Comparison of ENCODE assay signal across 22 cellular contexts in the genomic region with DNA sequence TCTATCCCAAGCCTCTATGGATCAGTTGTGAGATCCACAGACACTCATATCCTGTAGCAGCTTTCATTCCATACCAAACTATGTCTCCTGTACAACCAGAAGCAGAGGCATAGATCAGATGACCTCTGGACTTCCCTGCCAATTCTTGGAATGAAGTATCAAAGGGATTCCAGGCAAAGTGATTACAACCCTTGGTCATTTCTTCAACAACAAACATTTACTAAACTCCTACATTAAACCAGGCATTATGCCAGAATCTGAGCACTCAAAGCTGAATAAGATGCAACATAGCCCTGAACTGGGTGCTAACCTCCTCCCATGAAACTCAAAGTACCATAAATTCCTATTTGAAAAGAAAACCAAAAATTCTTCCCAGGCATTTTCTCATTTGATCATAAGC.
DNase-seq lines count a peak whose midpoint lies in the region; ATAC-seq, FAIRE-seq and TF ChIP-seq lines count a peak whose summit lies in the region.
"Had no signal": no experiment of that assay in that cellular context is flagged by ENCODE, and none has a peak within 500 bp of the region (broad histone marks: within the 10 kb centered on the region; RNA-seq: fewer than 3 reads in every experiment).

No MANE protein-coding gene starts in this region.

- H3K9ac ChIP-seq in Loucy (ENCODE audit: low read depth, low read length, poor library complexity, severe bottlenecking) = no peak overlapping the region
- no peak overlapping the region for H3K9ac ChIP-seq in endothelial cell of umbilical vein (replicated peaks; ENCODE audit: extremely low read depth, insufficient read depth, low read length)
- H3K9ac ChIP-seq: parathyroid adenoma had no signal

- H2AFZ ChIP-seq in Loucy (ENCODE audit: low read length) = no peak overlapping the region
- H2AFZ ChIP-seq in endothelial cell of umbilical vein (ENCODE audit: low read depth, low read length) = no peak overlapping the region
- H2AFZ ChIP-seq in osteoblast (ENCODE audit: low read length) = no peak overlapping the region
- H2AFZ ChIP-seq: parathyroid adenoma had no signal

- CTCF ChIA-PET in endothelial cell of umbilical vein (lab: Charles Lee) = interaction anchor here (1.1 to 1.5 kb wide), 3 partner anchors 10 to 34 kb away, joined by 3 to 4 read pairs (median 3); no protein-coding TSS in a partner anchor

- H3K27ac ChIP-seq in endothelial cell of umbilical vein (ENCODE audit: insufficient read depth, low read depth, low read length) (no peak overlapping the region), osteoblast (ENCODE audit: low read depth, low read length) (no peak overlapping the region), adrenal gland (no peak overlapping the region)
- H3K27ac ChIP-seq: parathyroid adenoma, transverse colon had no signal

- no peaks in the 10 kb centered on the region for H3K79me2 ChIP-seq in Loucy (ENCODE audit: insufficient read depth, low read length)
- H3K79me2 ChIP-seq in endothelial cell of umbilical vein (ENCODE audit: control insufficient read depth, insufficient read depth, low read length) = no peaks in the 10 kb centered on the region
- no peaks in the 10 kb centered on the region for H3K79me2 ChIP-seq in osteoblast (ENCODE audit: insufficient read depth, low read length)
- H3K79me2 ChIP-seq: parathyroid adenoma had no signal

- H3K36me3 ChIP-seq in Loucy (ENCODE audit: insufficient read depth, low read length) = no peaks in the 10 kb centered on the region
- H3K36me3 ChIP-seq in endothelial cell of umbilical vein (ENCODE audit: control insufficient read depth in 2 of 2, extremely low read depth in 1 of 2, insufficient read depth in 2 of 2, low read length in 2 of 2) = no peaks in the 10 kb centered on the region
- H3K36me3 ChIP-seq in osteoblast (ENCODE audit: insufficient read depth, low read length) = no peaks in the 10 kb centered on the region
- no peaks in the 10 kb centered on the region for H3K36me3 ChIP-seq in adrenal gland (replicated peaks in 1 of 2)
- H3K36me3 ChIP-seq: transverse colon had no signal

- POLR2A ChIA-PET in endothelial cell of umbilical vein (lab: Charles Lee) = no interaction called here

- BruUV-seq in endothelial cell of umbilical vein (replicated peaks; lab: Mats Ljungman, UMichigan) = no TSS peak

- H3F3A ChIP-seq in Loucy (ENCODE audit: low read depth) = no peaks in the 10 kb centered on the region

- H3K4me1 ChIP-seq in Loucy (ENCODE audit: insufficient read depth, low read length, poor library complexity, severe bottlenecking) = peaks cover 27% of the 10 kb centered on the region
- H3K4me1 ChIP-seq in endothelial cell of umbilical vein (ENCODE audit: control insufficient read depth, extremely low read depth, insufficient read depth, low read length) = no peaks in the 10 kb centered on the region
- peaks cover 5% of the 10 kb centered on the region for H3K4me1 ChIP-seq in osteoblast (ENCODE audit: insufficient read depth, low read length)
- H3K4me1 ChIP-seq in adrenal gland (replicated peaks in 1 of 2) = no peaks in the 10 kb centered on the region
- H3K4me1 ChIP-seq: parathyroid adenoma had no signal

- intact Hi-C loops in endothelial cell of umbilical vein (cut with micrococcal nuclease) = no loop called here
- intact Hi-C loops in adrenal gland (cut with DNase I) = no loop called here

- dilution Hi-C loops in endothelial cell of umbilical vein (cut with MboI; ENCODE audit: extremely low pct_ligation_motif_present, low sequenced_read_pairs) = no loop called here

- DNase-seq in GM03348 (ENCODE audit: low spot score) (peak; percentile 20), endothelial cell of umbilical vein (ENCODE audit: low read depth, low spot score) (peak; percentile 7), osteoblast (ENCODE audit: insufficient read length, low spot score, missing footprints) (peak; percentile 56), adrenal gland (no peak), UCSD-AML1 (lab: John Stamatoyannopoulos, UW; ENCODE audit: unreplicated experiment) (no peak)
- DNase-seq: aorta; Calu3; cerebellar nuclear complex; effector memory CD4-positive, alpha-beta T cell; hypothalamus; naive thymus-derived CD4-positive, alpha-beta T cell; NCI-H1930; stimulated activated CD4-positive, alpha-beta T cell treated with anti-CD3 and anti-CD28 coated beads, Interleukin-1b, Interleukin-23, amount 100 ng/mL, for 48 hours; stimulated activated naive CD4-positive, alpha-beta T cell treated with Interleukin-2 at 50 U/mL for 16 hours; SW 1271; transverse colon had no signal

- TF ChIP-seq CTCF in Loucy (conservative IDR thresholded peaks at IDR 0.05; ENCODE audit: low read length) (no peak), endothelial cell of umbilical vein (IDR thresholded peaks at IDR 0.05; ENCODE audit: extremely low read depth in 1 of 2, insufficient read depth in 1 of 2, low read depth in 1 of 2, low read length in 2 of 2) (no peak), osteoblast (IDR thresholded peaks at IDR 0.05; ENCODE audit: extremely low read depth, low read depth, low read length) (no peak), adrenal gland (IDR thresholded peaks at IDR 0.05) (no peak)

- H4K20me1 ChIP-seq in Loucy (ENCODE audit: insufficient read depth, low read length, poor library complexity, severe bottlenecking) (no peaks in the 10 kb centered on the region), endothelial cell of umbilical vein (replicated peaks; ENCODE audit: control insufficient read depth, extremely low read depth, insufficient read depth, low read length) (no peaks in the 10 kb centered on the region), osteoblast (ENCODE audit: insufficient read depth, low read length) (no peaks in the 10 kb centered on the region)

- peaks cover 13% of the 10 kb centered on the region; the same call in 1 of the 2 replicates for H3K9me3 ChIP-seq in Loucy (ENCODE audit: insufficient read depth, low read depth, low read length)
- no peaks in the 10 kb centered on the region for H3K9me3 ChIP-seq in endothelial cell of umbilical vein (replicated peaks; ENCODE audit: control insufficient read depth, insufficient read depth, low read length)
- H3K9me3 ChIP-seq in osteoblast (ENCODE audit: low read depth, low read length) = no peaks in the 10 kb centered on the region
- H3K9me3 ChIP-seq in adrenal gland (replicated peaks in 1 of 3) = no peaks in the 10 kb centered on the region

- H3K27me3 ChIP-seq in Loucy (ENCODE audit: insufficient read depth, low read length, poor library complexity, severe bottlenecking) (no peaks in the 10 kb centered on the region), endothelial cell of umbilical vein (ENCODE audit: control insufficient read depth in 2 of 2, insufficient read depth in 2 of 2, low read length in 2 of 2) (no peaks in the 10 kb centered on the region), osteoblast (ENCODE audit: insufficient read depth, low read length) (no peaks in the 10 kb centered on the region), adrenal gland (no peaks in the 10 kb centered on the region)
- H3K27me3 ChIP-seq: transverse colon had no signal

- TF ChIP-seq POLR2A in endothelial cell of umbilical vein (IDR thresholded peaks at IDR 0.05; ENCODE audit: low read depth, low read length) = no peak
- TF ChIP-seq POLR2A in adrenal gland (IDR thresholded peaks at IDR 0.05) = no peak

- H3K4me3 ChIP-seq in Loucy (ENCODE audit: low read length, poor library complexity, severe bottlenecking) (no peak overlapping the region), endothelial cell of umbilical vein (replicated peaks in 1 of 3; ENCODE audit: insufficient read depth in 1 of 3, low read depth in 1 of 3, low read length in 3 of 3) (no peak overlapping the region), osteoblast (ENCODE audit: insufficient read depth, low read length) (no peak overlapping the region), adrenal gland (no peak overlapping the region)
- H3K4me3 ChIP-seq: transverse colon had no signal

- H3K9me1 ChIP-seq in endothelial cell of umbilical vein (replicated peaks; ENCODE audit: control insufficient read depth, extremely low read depth, insufficient read depth, low read length) = no peaks in the 10 kb centered on the region

- H3K9me2 ChIP-seq in Loucy (replicated peaks; ENCODE audit: low read depth, low read length) = no peaks in the 10 kb centered on the region

- H3K4me2 ChIP-seq in Loucy (ENCODE audit: low read depth, low read length, poor library complexity, severe bottlenecking) (peak overlapping the region; percentile 15), endothelial cell of umbilical vein (ENCODE audit: insufficient read depth, low read length) (no peak overlapping the region), osteoblast (ENCODE audit: insufficient read depth, low read length) (no peak overlapping the region)

- no peak for ATAC-seq in GM18909 (IDR thresholded peaks at IDR 0.05; ENCODE audit: poor library complexity, unreplicated experiment)
- ATAC-seq: naive thymus-derived CD4-positive, alpha-beta T cell; Right ventricle myocardium inferior had no signal

- FAIRE-seq in endothelial cell of umbilical vein (lab: Jason Lieb, UNC) = no peak
- FAIRE-seq: H54, keratinocyte had no signal

TF ChIP-seq in endothelial cell of umbilical vein, 7 proteins besides CTCF, POLR2A, EP300 and RAD21:
- TF ChIP-seq POLR2AphosphoS5 (IDR thresholded peaks at IDR 0.05; ENCODE audit: insufficient read depth, low read depth, low read length) (no peak), MYC (IDR thresholded peaks at IDR 0.05; ENCODE audit: low read depth, low read length) (no peak), EZH2 (IDR thresholded peaks at IDR 0.05; ENCODE audit: borderline replicate concordance, low read depth, low read length, severe bottlenecking) (no peak), FOS (IDR thresholded peaks at IDR 0.05; ENCODE audit: borderline replicate concordance, insufficient read depth, low read length) (peak; percentile 18), GATA2 (IDR thresholded peaks at IDR 0.05; ENCODE audit: insufficient read depth, insufficient read length, low read depth, low read length) (peak; percentile 14)

Comparison
In these comparisons a context has a peak if more than half of its experiments do, and no peak if none do; other contexts are left out.
1. DNase-seq: peak in GM03348 (single experiment), endothelial cell of umbilical vein (single experiment) and osteoblast (single experiment); none in adrenal gland (0 of 7) and UCSD-AML1 (single experiment).